Comparison of ENCODE assay signal across 1 cellular context in genomic region chr6:52390361-52390727, GRCh38.
TF ChIP-seq lines count a peak whose summit lies in the region.

No MANE protein-coding gene starts in this region.

TF ChIP-seq in HepG2, 621 proteins besides CTCF, POLR2A, EP300 and RAD21 (continued from another document and continues in another):
- peak; percentile 77; the same call in 1 of the 2 replicates for TF ChIP-seq ZNF646 (CRISPR knock-in tag; IDR thresholded peaks at IDR 0.05)
- TF ChIP-seq FOXJ3 (CRISPR knock-in tag; IDR thresholded peaks at IDR 0.05; ENCODE audit: borderline replicate concordance): 0 out of 2 replicates have a peak, but pooled peaks have one; percentile 4
- no peak for TF ChIP-seq ZNF207 (IDR thresholded peaks at IDR 0.05; ENCODE audit: borderline replicate concordance)
- peak; percentile 51; the same call in 1 of the 2 replicates for TF ChIP-seq HOMEZ (CRISPR knock-in tag; IDR thresholded peaks at IDR 0.05; ENCODE audit: low read depth)
- no peak for TF ChIP-seq TGIF2 (CRISPR knock-in tag; IDR thresholded peaks at IDR 0.05)
- peak; percentile 79 for TF ChIP-seq GATAD2A (CRISPR knock-in tag; IDR thresholded peaks at IDR 0.05)
- peak; percentile 69; the same call in 1 of the 2 replicates for TF ChIP-seq ZNF362 (CRISPR knock-in tag; IDR thresholded peaks at IDR 0.05; ENCODE audit: borderline replicate concordance)
- TF ChIP-seq ETV5 (CRISPR knock-in tag; IDR thresholded peaks at IDR 0.05; ENCODE audit: borderline replicate concordance): peak; percentile 94
- TF ChIP-seq ZNF557 (CRISPR knock-in tag; IDR thresholded peaks at IDR 0.05): peak; percentile 81; the same call in 1 of the 2 replicates
- TF ChIP-seq ZFP37 (CRISPR knock-in tag; IDR thresholded peaks at IDR 0.05; ENCODE audit: borderline replicate concordance): 0 out of 2 replicates have a peak, but pooled peaks have one; percentile 42
- TF ChIP-seq ZNF644 (CRISPR knock-in tag; IDR thresholded peaks at IDR 0.05; ENCODE audit: low read depth): peak; percentile 24; the same call in 1 of the 2 replicates
- 0 out of 2 replicates have a peak, but pooled peaks have one; percentile 7 for TF ChIP-seq HNF4A (CRISPR knock-in tag; IDR thresholded peaks at IDR 0.05)
- 0 out of 2 replicates have a peak, but pooled peaks have one; percentile 7 for TF ChIP-seq CREB1 (IDR thresholded peaks at IDR 0.05)
- no peak; the same call in 1 of the 2 replicates for TF ChIP-seq CREB1 (CRISPR knock-in tag; IDR thresholded peaks at IDR 0.05)
- peak; percentile 59; the same call in 1 of the 2 replicates for TF ChIP-seq TFE3 (CRISPR knock-in tag; IDR thresholded peaks at IDR 0.05)
- TF ChIP-seq MXI1 (IDR thresholded peaks at IDR 0.05; ENCODE audit: borderline replicate concordance, low read depth, low read length): peak; percentile 76; the same call in 1 of the 3 replicates
- 0 out of 2 replicates have a peak, but pooled peaks have one; percentile 62 for TF ChIP-seq BRCA1 (CRISPR knock-in tag; IDR thresholded peaks at IDR 0.05)
- TF ChIP-seq SIN3A (IDR thresholded peaks at IDR 0.05; ENCODE audit: borderline replicate concordance, low read depth, low read length): no peak
- TF ChIP-seq ZBTB25 (CRISPR knock-in tag; IDR thresholded peaks at IDR 0.05): 0 out of 2 replicates have a peak, but pooled peaks have one; percentile 37
- TF ChIP-seq ETS1 (CRISPR knock-in tag; IDR thresholded peaks at IDR 0.05): 0 out of 2 replicates have a peak, but pooled peaks have one; percentile 29
- TF ChIP-seq TFDP1 (CRISPR knock-in tag; IDR thresholded peaks at IDR 0.05; ENCODE audit: borderline replicate concordance): 0 out of 2 replicates have a peak, but pooled peaks have one; percentile 4
- no peak for TF ChIP-seq ISX (CRISPR knock-in tag; conservative IDR thresholded peaks at IDR 0.05)
- peak; percentile 47; the same call in 1 of the 2 replicates for TF ChIP-seq FOXP4 (CRISPR knock-in tag; IDR thresholded peaks at IDR 0.05)
- TF ChIP-seq ZBTB20 (CRISPR knock-in tag; IDR thresholded peaks at IDR 0.05; ENCODE audit: borderline replicate concordance, low read depth): 0 out of 2 replicates have a peak, but pooled peaks have one; percentile 58
- TF ChIP-seq ZHX2 (IDR thresholded peaks at IDR 0.05; ENCODE audit: low read depth): no peak
- TF ChIP-seq ZHX2 (CRISPR knock-in tag; IDR thresholded peaks at IDR 0.05; ENCODE audit: borderline replicate concordance): peak; percentile 24; the same call in 1 of the 2 replicates
- TF ChIP-seq ZNF317 (CRISPR knock-in tag; IDR thresholded peaks at IDR 0.05): no peak
- TF ChIP-seq MEIS2 (CRISPR knock-in tag; IDR thresholded peaks at IDR 0.05): 0 out of 2 replicates have a peak, but pooled peaks have one; percentile 22
- TF ChIP-seq ZNF225 (CRISPR knock-in tag; IDR thresholded peaks at IDR 0.05): no peak
- TF ChIP-seq ZNF564 (CRISPR knock-in tag; IDR thresholded peaks at IDR 0.05): no peak
